Comparison of ENCODE assay signal across 1 cellular context in the genomic region with DNA sequence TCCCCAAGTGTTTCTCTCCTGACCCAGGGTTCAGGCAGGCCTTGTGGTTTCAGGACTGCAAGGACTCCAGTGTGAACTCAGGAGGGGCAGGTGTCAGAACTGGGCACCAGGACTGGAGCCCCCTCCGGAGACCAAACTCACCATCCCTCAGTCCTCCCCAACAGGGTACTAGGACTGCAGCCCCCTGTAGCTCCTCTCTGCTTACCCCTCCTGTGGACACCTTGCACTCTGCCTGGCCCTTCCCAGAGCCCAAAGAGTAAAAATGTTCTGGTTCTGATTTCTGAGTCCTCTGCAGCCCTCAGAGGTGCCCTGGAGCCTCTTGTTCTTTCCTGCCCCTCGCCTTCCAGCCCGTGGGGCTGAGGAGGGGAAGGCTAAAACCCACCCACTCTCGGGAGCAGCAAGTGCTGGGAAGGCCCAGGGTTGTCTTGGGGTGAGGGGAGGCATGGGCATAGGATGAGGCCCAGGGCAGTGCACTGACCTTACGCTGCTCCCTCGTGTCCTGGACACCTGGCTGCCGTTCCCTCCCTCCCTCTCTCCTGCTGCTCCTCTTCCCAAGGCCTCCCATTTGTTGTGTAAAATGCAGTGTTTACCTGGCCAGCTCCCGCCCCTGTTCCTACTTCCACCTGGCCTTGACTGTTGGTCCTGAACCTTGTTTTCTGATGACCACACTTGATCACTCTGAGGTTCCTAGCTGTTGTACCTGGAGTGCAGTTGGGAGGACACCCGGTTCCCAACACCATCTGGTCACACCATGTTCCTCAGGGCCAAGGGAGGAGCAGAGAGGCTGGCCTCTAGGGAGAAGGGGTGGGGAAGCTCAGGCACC.
TF ChIP-seq lines count a peak whose summit lies in the region.

No MANE protein-coding gene starts in this region.

TF ChIP-seq in GM12878, 131 proteins besides CTCF, POLR2A, EP300 and RAD21:
- TF ChIP-seq SMAD5 (IDR thresholded peaks at IDR 0.05; ENCODE audit: low read depth) (0 out of 2 replicates have a peak, but pooled peaks have one; percentile 13), POLR2AphosphoS5 (IDR thresholded peaks at IDR 0.05; ENCODE audit: low read length) (peak; percentile 24; the same call in 1 of the 2 replicates), SUPT20H (IDR thresholded peaks at IDR 0.05; ENCODE audit: borderline replicate concordance, control insufficient read depth, low read depth, low read length) (no peak)
- TF ChIP-seq, protein P1, sequence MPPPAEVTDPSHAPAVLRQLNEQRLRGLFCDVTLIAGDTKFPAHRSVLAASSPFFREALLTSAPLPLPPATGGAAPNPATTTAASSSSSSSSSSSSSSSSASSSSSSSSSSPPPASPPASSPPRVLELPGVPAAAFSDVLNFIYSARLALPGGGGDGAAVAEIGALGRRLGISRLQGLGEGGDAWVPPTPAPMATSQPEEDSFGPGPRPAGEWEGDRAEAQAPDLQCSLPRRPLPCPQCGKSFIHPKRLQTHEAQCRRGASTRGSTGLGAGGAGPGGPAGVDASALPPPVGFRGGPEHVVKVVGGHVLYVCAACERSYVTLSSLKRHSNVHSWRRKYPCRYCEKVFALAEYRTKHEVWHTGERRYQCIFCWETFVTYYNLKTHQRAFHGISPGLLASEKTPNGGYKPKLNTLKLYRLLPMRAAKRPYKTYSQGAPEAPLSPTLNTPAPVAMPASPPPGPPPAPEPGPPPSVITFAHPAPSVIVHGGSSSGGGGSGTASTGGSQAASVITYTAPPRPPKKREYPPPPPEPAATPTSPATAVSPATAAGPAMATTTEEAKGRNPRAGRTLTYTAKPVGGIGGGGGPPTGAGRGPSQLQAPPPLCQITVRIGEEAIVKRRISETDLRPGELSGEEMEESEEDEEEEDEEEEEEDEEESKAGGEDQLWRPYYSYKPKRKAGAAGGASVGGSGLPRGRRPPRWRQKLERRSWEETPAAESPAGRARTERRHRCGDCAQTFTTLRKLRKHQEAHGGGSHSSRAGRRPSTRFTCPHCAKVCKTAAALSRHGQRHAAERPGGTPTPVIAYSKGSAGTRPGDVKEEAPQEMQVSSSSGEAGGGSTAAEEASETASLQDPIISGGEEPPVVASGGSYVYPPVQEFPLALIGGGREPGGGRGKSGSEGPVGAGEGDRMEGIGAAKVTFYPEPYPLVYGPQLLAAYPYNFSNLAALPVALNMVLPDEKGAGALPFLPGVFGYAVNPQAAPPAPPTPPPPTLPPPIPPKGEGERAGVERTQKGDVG (CRISPR knock-in tag; IDR thresholded peaks at IDR 0.05), result no peak
